In the genomic region with DNA sequence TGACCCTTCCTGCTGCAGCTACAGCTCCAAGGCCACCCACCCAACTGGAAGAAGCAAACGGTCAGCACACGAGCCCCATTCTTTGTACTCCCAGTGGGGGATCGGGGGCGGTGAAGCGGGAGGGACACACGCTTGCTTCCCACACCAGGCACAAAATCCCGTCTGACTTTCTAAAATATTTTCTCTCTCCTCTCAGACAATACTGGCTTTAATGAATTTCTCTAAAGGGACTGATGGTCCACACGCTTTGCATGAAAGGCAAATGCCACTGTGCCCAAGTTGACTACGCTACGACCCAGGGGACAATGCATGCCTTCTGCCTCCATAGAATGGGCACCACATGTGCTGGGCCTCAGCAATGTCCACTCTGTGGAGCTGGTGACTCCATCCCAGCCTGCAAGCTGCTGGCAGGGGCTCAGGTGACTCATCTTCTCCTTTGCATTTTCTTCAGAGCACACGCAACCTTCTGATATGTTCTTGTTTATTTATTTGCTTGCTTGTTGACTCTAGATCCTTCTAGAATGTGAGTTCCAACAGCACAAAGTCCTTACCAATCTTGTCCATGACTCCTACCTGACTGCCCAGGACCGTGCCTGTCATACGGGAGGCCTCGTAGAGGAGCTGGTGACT, we compare ENCODE assay signal across 9 cellular contexts. TPM values are rescaled to one million over a fixed set of nuclear protein-coding genes. Genes with fewer than 3 reads are reported as not detected.
DNase-seq lines count a peak whose midpoint lies in the region; ATAC-seq and TF ChIP-seq lines count a peak whose summit lies in the region.
"Had no signal": no experiment of that assay in that cellular context is flagged by ENCODE, and none has a peak within 500 bp of the region (broad histone marks: within the 10 kb centered on the region; RNA-seq: fewer than 3 reads in every experiment).

No MANE protein-coding gene starts in this region.

- CTCF ChIA-PET in Panc1 (lab: Charles Lee) = no interaction called here

- no peaks in the 10 kb centered on the region for H4K20me1 ChIP-seq in osteoblast (ENCODE audit: insufficient read depth, low read length)

- WGBS in esophagus muscularis mucosa = 74% methylated on average over 10 of the region's 14 CpGs

- H2AFZ ChIP-seq in osteoblast (ENCODE audit: low read length) = peak overlapping the region; percentile 12

- TF ChIP-seq CTCF in C4-2B (conservative IDR thresholded peaks at IDR 0.05) (no peak), Panc1 (IDR thresholded peaks at IDR 0.05) (no peak), esophagus muscularis mucosa (IDR thresholded peaks at IDR 0.05) (no peak), osteoblast (IDR thresholded peaks at IDR 0.05; ENCODE audit: extremely low read depth, low read depth, low read length) (no peak)

- no TSS peak for BruUV-seq in Panc1 (replicated peaks; lab: Mats Ljungman, UMichigan)

- H3K27me3 ChIP-seq in Panc1 (ENCODE audit: control insufficient read depth, insufficient read depth, low read length) (no peaks in the 10 kb centered on the region), esophagus muscularis mucosa (peaks cover 0 to 5% (median 0%) of the 10 kb centered on the region in 4 donors), osteoblast (ENCODE audit: insufficient read depth, low read length) (no peaks in the 10 kb centered on the region), SJCRH30 (no peaks in the 10 kb centered on the region)
- H3K27me3 ChIP-seq: pancreas had no signal

- H3K27ac ChIP-seq in C4-2B (peak overlapping the region; percentile 28), Panc1 (ENCODE audit: low read length) (peak overlapping the region; percentile 75), esophagus muscularis mucosa (replicated peaks in 1 of 4) (peak overlapping the region; percentile 40 to 52 (median 48)), osteoblast (ENCODE audit: low read depth, low read length) (peak overlapping the region; percentile 19), SJCRH30 (no peak overlapping the region)
- H3K27ac ChIP-seq: pancreas had no signal

- ATAC-seq in Panc1 = peak; percentile 84
- no peak for ATAC-seq in HG03095 (IDR thresholded peaks at IDR 0.05; ENCODE audit: unreplicated experiment)
- ATAC-seq in GM19395 (IDR thresholded peaks at IDR 0.05; ENCODE audit: unreplicated experiment) = no peak

- no peaks in the 10 kb centered on the region for H3K9me3 ChIP-seq in Panc1 (ENCODE audit: control insufficient read depth, insufficient read depth, low read depth, low read length)
- H3K9me3 ChIP-seq in esophagus muscularis mucosa = no peaks in the 10 kb centered on the region
- H3K9me3 ChIP-seq in osteoblast (ENCODE audit: low read depth, low read length) = no peaks in the 10 kb centered on the region
- H3K9me3 ChIP-seq in SJCRH30 (replicated peaks) = no peaks in the 10 kb centered on the region
- H3K9me3 ChIP-seq: pancreas had no signal

- H3K79me2 ChIP-seq in osteoblast (ENCODE audit: insufficient read depth, low read length) = peaks cover 34% of the 10 kb centered on the region

- intact Hi-C loops in Panc1 (cut with micrococcal nuclease; ENCODE audit: unreplicated experiment) = no loop called here
- intact Hi-C loops in esophagus muscularis mucosa (cut with DNase I) = no loop called here

- H3K4me1 ChIP-seq in Panc1 (ENCODE audit: control insufficient read depth, insufficient read depth, low read length) = peaks cover 37% of the 10 kb centered on the region
- peaks cover 43 to 90% (median 79%) of the 10 kb centered on the region in 4 donors for H3K4me1 ChIP-seq in esophagus muscularis mucosa
- H3K4me1 ChIP-seq in osteoblast (ENCODE audit: insufficient read depth, low read length) = peaks cover 43% of the 10 kb centered on the region
- peaks cover 51% of the 10 kb centered on the region for H3K4me1 ChIP-seq in SJCRH30
- H3K4me1 ChIP-seq: pancreas had no signal

- DNase-seq in Panc1 (ENCODE audit: low read depth, low spot score) (peak; percentile 65), esophagus muscularis mucosa (ENCODE audit: extremely low spot score) (no peak), osteoblast (ENCODE audit: insufficient read length, low spot score, missing footprints) (peak; percentile 96), NCI-H524 (lab: John Stamatoyannopoulos, UW) (no peak), SJCRH30 (no peak)
- DNase-seq: pancreas had no signal

- POLR2A ChIA-PET in Panc1 (lab: Charles Lee) = no interaction called here

- TF ChIP-seq POLR2A in esophagus muscularis mucosa (IDR thresholded peaks at IDR 0.05; ENCODE audit: low read depth) = no peak

- TF ChIP-seq EP300 in esophagus muscularis mucosa (IDR thresholded peaks at IDR 0.05) = no peak

- H3K4me3 ChIP-seq in Panc1 (ENCODE audit: low read depth in 2 of 2, low read length in 2 of 2) (no peak overlapping the region), esophagus muscularis mucosa (no peak overlapping the region), osteoblast (ENCODE audit: insufficient read depth, low read length) (no peak overlapping the region), SJCRH30 (no peak overlapping the region)
- H3K4me3 ChIP-seq: pancreas had no signal

- no peaks in the 10 kb centered on the region for H3K36me3 ChIP-seq in Panc1 (ENCODE audit: control insufficient read depth, insufficient read depth, low read length)
- no peaks in the 10 kb centered on the region for H3K36me3 ChIP-seq in esophagus muscularis mucosa
- H3K36me3 ChIP-seq in osteoblast (ENCODE audit: insufficient read depth, low read length) = no peaks in the 10 kb centered on the region
- H3K36me3 ChIP-seq in SJCRH30 = peaks cover 12% of the 10 kb centered on the region
- H3K36me3 ChIP-seq: pancreas had no signal

- no peak overlapping the region for H3K4me2 ChIP-seq in osteoblast (ENCODE audit: insufficient read depth, low read length)

- in situ Hi-C loops in Panc1 (cut with HindIII; ENCODE audit: low pct_unique_long_range_greater_than_20kb, low sequenced_read_pairs) = no loop called here

RNA-seq across cellular contexts. Expression of a gene that starts 15.6 kb away (rescaled TPM):
- 6.2 TPM for total RNA-seq in Panc1 (2021; ENCODE audit: unreplicated experiment)
- polyA plus RNA-seq in Panc1 (2012; ENCODE audit: insufficient read length) = 2.1 TPM
- 10 to 100 TPM; 14.4 to 18.7 (median 16.6) TPM for total RNA-seq in esophagus muscularis mucosa
- total RNA-seq in osteoblast = 23.9 and 26.8 TPM in 2 replicates
- 34.1 and 34.5 TPM in 2 replicates for total RNA-seq in SJCRH30 (2014; rRNA removed; shearing (Covaris generic))

RNA-seq across cellular contexts. Expression of a gene that starts 34.0 kb away (rescaled TPM):
- total RNA-seq in Panc1 (2021; ENCODE audit: unreplicated experiment) (38.6 TPM), esophagus muscularis mucosa (10 to 100 TPM; 34.3 to 51.5 (median 43.5) TPM), osteoblast (19.9 and 22.7 TPM in 2 replicates)
- polyA plus RNA-seq in Panc1 (2012; ENCODE audit: insufficient read length) = 42.7 TPM
- 130 and 132 TPM in 2 replicates for total RNA-seq in SJCRH30 (2014; rRNA removed; shearing (Covaris generic))

Comparison
In these comparisons a context has a peak if more than half of its experiments do, and no peak if none do; other contexts are left out.
1. DNase-seq: peak in Panc1 (single experiment) and osteoblast (single experiment); none in esophagus muscularis mucosa (single experiment), NCI-H524 (0 of 2) and SJCRH30 (0 of 2).